ENCODE assay signal across 9 cellular contexts in genomic region chr15:22494466-22495113, GRCh38. TPM values are rescaled to one million over a fixed set of nuclear protein-coding genes. Genes with fewer than 3 reads are reported as not detected.
DNase-seq lines count a peak whose midpoint lies in the region; ATAC-seq and TF ChIP-seq lines count a peak whose summit lies in the region.
"Not testable (repeated sequence)": the region's sequence is repeated elsewhere in the genome, so short reads cannot be mapped to it uniquely, and the experiment has no call there.
"Had no signal": no experiment of that assay in that cellular context is flagged by ENCODE, and none has a peak within 500 bp of the region (broad histone marks: within the 10 kb centered on the region; RNA-seq: fewer than 3 reads in every experiment).

No MANE protein-coding gene starts in this region.

- not testable (repeated sequence) for H3K9me2 ChIP-seq in OCI-LY7 (ENCODE audit: insufficient read depth, low read length)

- peak overlapping the region; percentile 68 for H3K4me3 Mint-ChIP-seq in activated CD8-positive, alpha-beta T cell treated with anti-CD3 and anti-CD28 coated beads, Interleukin-2, amount 10 ng/mL, durations not matched to agents 7 days and 5 days

- H3K79me2 ChIP-seq in OCI-LY7 (ENCODE audit: insufficient read depth, low read depth, low read length), result not testable (repeated sequence)

- not testable (repeated sequence) for H3K27me3 Mint-ChIP-seq in activated CD8-positive, alpha-beta T cell treated with anti-CD3 and anti-CD28 coated beads, Interleukin-2, amount 10 ng/mL, durations not matched to agents 7 days and 5 days (ENCODE audit: low read depth)

- H3K4me1 Mint-ChIP-seq in activated CD8-positive, alpha-beta T cell treated with anti-CD3 and anti-CD28 coated beads, Interleukin-2, amount 10 ng/mL, durations not matched to agents 7 days and 5 days (ENCODE audit: low read depth), result not testable (repeated sequence)

- CTCF ChIA-PET in OCI-LY7 (lab: Charles Lee; ENCODE audit: unreplicated experiment); activated CD8-positive, alpha-beta T cell treated with anti-CD3 and anti-CD28 coated beads, Interleukin-2, amount 10 ng/mL, durations not matched to agents 7 days and 5 days (lab: Charles Lee): not testable (repeated sequence)

- not testable (repeated sequence) for TF ChIP-seq CTCF in GM12865 (IDR thresholded peaks at IDR 0.05; ENCODE audit: insufficient read depth, low read depth, low read length, missing control alignments); OCI-LY7 (conservative IDR thresholded peaks at IDR 0.05; ENCODE audit: low read length)

- 0 out of 2 replicates have a peak overlapping the region, but pooled peaks have one; percentile 16 for H3K4me2 ChIP-seq in OCI-LY7 (ENCODE audit: low read length)

- H3K4me1 ChIP-seq in OCI-LY7 (ENCODE audit: insufficient read depth, low read length, poor library complexity, severe bottlenecking), result not testable (repeated sequence)

- not testable (repeated sequence) for BruUV-seq in OCI-LY7 (replicated peaks; lab: Mats Ljungman, UMichigan)

- ATAC-seq in activated CD8-positive, alpha-beta T cell treated with anti-CD3 and anti-CD28 coated beads, Interleukin-2, amount 10 ng/mL, durations not matched to agents 7 days and 5 days, result not testable (repeated sequence)
- ATAC-seq in Right ventricle myocardium inferior, result peak; percentile 62

- H4K20me1 ChIP-seq in OCI-LY7 (ENCODE audit: insufficient read depth, low read length), result not testable (repeated sequence)

- not testable (repeated sequence) for H2AFZ ChIP-seq in OCI-LY7 (ENCODE audit: low read length)

- H3K9me3 Mint-ChIP-seq in activated CD8-positive, alpha-beta T cell treated with anti-CD3 and anti-CD28 coated beads, Interleukin-2, amount 10 ng/mL, durations not matched to agents 7 days and 5 days (ENCODE audit: insufficient read depth), result not testable (repeated sequence)

- not testable (repeated sequence) for H3K9me3 ChIP-seq in OCI-LY7 (ENCODE audit: low read length)

- POLR2A ChIA-PET in OCI-LY7 (lab: Charles Lee); activated CD8-positive, alpha-beta T cell treated with anti-CD3 and anti-CD28 coated beads, Interleukin-2, amount 10 ng/mL, durations not matched to agents 7 days and 5 days (lab: Charles Lee): not testable (repeated sequence)

- H3K36me3 ChIP-seq in OCI-LY7 (ENCODE audit: insufficient read depth, low read length), result not testable (repeated sequence)

- not testable (repeated sequence) for H3K36me3 Mint-ChIP-seq in activated CD8-positive, alpha-beta T cell treated with anti-CD3 and anti-CD28 coated beads, Interleukin-2, amount 10 ng/mL, durations not matched to agents 7 days and 5 days (ENCODE audit: low read depth)

- H3K27ac ChIP-seq in OCI-LY7 (ENCODE audit: low read depth, low read length, poor library complexity, severe bottlenecking), result not testable (repeated sequence)

- intact Hi-C loops in OCI-LY7 (cut with micrococcal nuclease; ENCODE audit: unreplicated experiment); Right ventricle myocardium inferior (cut with DNase I): not testable (repeated sequence)

- H3K4me3 ChIP-seq in GM12865 (ENCODE audit: low read depth, low read length) (peak overlapping the region; percentile 64), OCI-LY7 (ENCODE audit: low read depth, low read length, poor library complexity, severe bottlenecking) (peak overlapping the region; percentile 61)

- H3K27ac Mint-ChIP-seq in activated CD8-positive, alpha-beta T cell treated with anti-CD3 and anti-CD28 coated beads, Interleukin-2, amount 10 ng/mL, durations not matched to agents 7 days and 5 days, result not testable (repeated sequence)

- peak; percentile 31 for DNase-seq in GM12865 (ENCODE audit: low read depth)
- DNase-seq in OCI-LY7 (ENCODE audit: low spot score), result peak; percentile 35
- DNase-seq in activated CD8-positive, alpha-beta T cell treated with anti-CD3 and anti-CD28 coated beads, Interleukin-2, amount 10 ng/mL, durations not matched to agents 7 days and 5 days, result peak; percentile 34
- DNase-seq in brain pericyte (ENCODE audit: low read depth, low spot score), result peak; percentile 16
- peak; percentile 91 for DNase-seq in Right ventricle myocardium inferior (ENCODE audit: missing footprints)
- peak; percentile 58 for DNase-seq in myocyte (ENCODE audit: low read depth)
- peak in 2 of 3 donors; percentile 1 to 12 for DNase-seq in stimulated activated CD4-positive, alpha-beta T cell treated with anti-CD3 and anti-CD28 coated beads, Interleukin-12 subunit alpha, Interleukin-12 subunit beta, amount 100 ng/mL, for 48 hours (ENCODE audit: low read depth in 2 of 3, low spot score in 1 of 3)
- DNase-seq in ureter (ENCODE audit: low spot score), result peak; percentile 50

RNA-seq across cellular contexts. Expression of gene GOLGA6L22, which starts 35.9 kb away (rescaled TPM):
- total RNA-seq in OCI-LY7 (2014; rRNA removed; shearing (Covaris generic)), result not detected in 2 replicates
- total RNA-seq in OCI-LY7 (2022), result not detected in 2 replicates
- not detected for total RNA-seq in activated CD8-positive, alpha-beta T cell treated with anti-CD3 and anti-CD28 coated beads, Interleukin-2, amount 10 ng/mL, durations not matched to agents 7 days and 5 days
- not detected for total RNA-seq in Right ventricle myocardium inferior
- not detected in 2 replicates for total RNA-seq in myocyte
- not detected for polyA plus RNA-seq in myocyte (2012)
- not detected for total RNA-seq in ureter
- total RNA-seq: subcutaneous adipose tissue had no signal

Comparison
In these comparisons a context has a peak if more than half of its experiments do, and no peak if none do; other contexts are left out.
1. DNase-seq: peak in every context shown above with its lines; median percentile 91 in Right ventricle myocardium inferior; 58 in myocyte; 50 in ureter; 35 in OCI-LY7; 34 in activated CD8-positive, alpha-beta T cell treated with anti-CD3 and anti-CD28 coated beads, Interleukin-2, amount 10 ng/mL, durations not matched to agents 7 days and 5 days; 31 in GM12865; 16 in brain pericyte; 6 in stimulated activated CD4-positive, alpha-beta T cell treated with anti-CD3 and anti-CD28 coated beads, Interleukin-12 subunit alpha, Interleukin-12 subunit beta, amount 100 ng/mL, for 48 hours.